ENCODE assay signal across 8 cellular contexts in genomic region chr4:57109847-57110634, GRCh38. TPM values are rescaled to one million over a fixed set of nuclear protein-coding genes. Genes with fewer than 3 reads are reported as not detected.
DNase-seq lines count a peak whose midpoint lies in the region; ATAC-seq and TF ChIP-seq lines count a peak whose summit lies in the region.

Gene IGFBP7 (minus strand): TSS chr4:57110385. CDS start chr4:57110351, 34 bp downstream.

- in situ Hi-C loops in SK-MEL-5 (cut with HindIII; ENCODE audit: low pct_unique_long_range_greater_than_20kb, low sequenced_read_pairs), result no loop called here

- intact Hi-C loops in testis (cut with DNase I; ENCODE audit: low total_unique reads), result loop anchor here (10.0 kb wide), 1 partner anchor 45 kb away; no protein-coding TSS in a partner anchor

- H3K27me3 ChIP-seq in endodermal cell (ENCODE audit: control insufficient read depth, insufficient read depth, low read length, poor library complexity, severe bottlenecking), result peaks cover 56% of the 10 kb centered on the region
- H3K27me3 ChIP-seq in testis, result no peaks in the 10 kb centered on the region

- H3K36me3 ChIP-seq in endodermal cell (ENCODE audit: control insufficient read depth, insufficient read depth, low read length) (no peaks in the 10 kb centered on the region), testis (ENCODE audit: low read depth, missing control alignments) (no peaks in the 10 kb centered on the region)

- peak; percentile 50 for ATAC-seq in HG02798 (IDR thresholded peaks at IDR 0.05; ENCODE audit: poor library complexity, unreplicated experiment)

- no peak within 1 kb of the TSS for H3K27ac Mint-ChIP-seq in endodermal cell

- H3K4me3 Mint-ChIP-seq in endodermal cell, result peak within 1 kb of the TSS; percentile 64

- peaks cover 73% of the 10 kb centered on the region for H3K27me3 Mint-ChIP-seq in endodermal cell (ENCODE audit: insufficient read depth)

- TF ChIP-seq CTCF in endodermal cell (conservative IDR thresholded peaks at IDR 0.05) (peak; percentile 15), testis (IDR thresholded peaks at IDR 0.05) (no peak)

- no peaks in the 10 kb centered on the region for H3K36me3 Mint-ChIP-seq in endodermal cell (ENCODE audit: low read depth)

- 2 to 4% methylated on average over 22 to 101 of the region's 101 CpGs for WGBS in endodermal cell (ENCODE audit: insufficient coverage in 1 of 2, insufficient read length in 1 of 2), 2 experiments
- WGBS in testis, 2 donors, result 0% methylated on average over 8 to 31 of the region's 101 CpGs

- H3K27ac ChIP-seq in endodermal cell (ENCODE audit: low read depth, low read length) (peak within 1 kb of the TSS; percentile 50), testis (peak within 1 kb of the TSS; percentile 96)

- H3K9ac ChIP-seq in endodermal cell (ENCODE audit: extremely low read depth, low read length, poor library complexity, severe bottlenecking), result no peak within 1 kb of the TSS

- DNase-seq in NCI-H510A treated with DMSO at 0.1 percent for 48 hours (lab: John Stamatoyannopoulos, UW) (peak; percentile 13), NCI-H510A (lab: John Stamatoyannopoulos, UW) (no peak), SK-MEL-5 (ENCODE audit: low read depth, low spot score) (peak; percentile 24), endodermal cell (peak; percentile 71), lung microvascular endothelial cell (ENCODE audit: low read depth in 2 of 2) (peak; percentile 58 to 61), testis (peak; percentile 43), RKO (ENCODE audit: low spot score) (no peak)

- H3K4me1 Mint-ChIP-seq in endodermal cell, result peaks cover 10% of the 10 kb centered on the region

- peak within 1 kb of the TSS; percentile 66 for H3K4me3 ChIP-seq in endodermal cell (ENCODE audit: low read length)
- H3K4me3 ChIP-seq in testis, result peak within 1 kb of the TSS; percentile 82 to 85

- H3K9me3 Mint-ChIP-seq in endodermal cell, result no peaks in the 10 kb centered on the region

- no peaks in the 10 kb centered on the region for H3K4me1 ChIP-seq in endodermal cell (ENCODE audit: control insufficient read depth, insufficient read depth, low read length)
- H3K4me1 ChIP-seq in testis, result peaks cover 2% of the 10 kb centered on the region

- H3K9me3 ChIP-seq in endodermal cell (ENCODE audit: control insufficient read depth, low read length) (no peaks in the 10 kb centered on the region), testis (no peaks in the 10 kb centered on the region)

- TF ChIP-seq POLR2A in testis (IDR thresholded peaks at IDR 0.05), result no peak

RNA-seq across cellular contexts. Expression of gene IGFBP7, which starts in this region (rescaled TPM):
- total RNA-seq in SK-MEL-5 (2014; rRNA removed; shearing (Covaris generic)), result 210 and 214 TPM in 2 replicates
- polyA plus RNA-seq in SK-MEL-5 (2015; cell fraction: cytosol; rRNA removed), result 312 and 354 TPM in 2 replicates
- polyA plus RNA-seq in SK-MEL-5 (2015; cell fraction: nucleus; rRNA removed), result 79.2 and 85.7 TPM in 2 replicates
- 1 to 10 TPM in 1 of 2 donors, not detected in 1; 1.1 TPM for total RNA-seq in endodermal cell
- 31.0 TPM for polyA plus RNA-seq in endodermal cell (2013, experiment 1 of 2)
- 50.6 TPM for polyA plus RNA-seq in endodermal cell (2013, experiment 2 of 2)
- 724 and 1,907 TPM in 2 replicates for total RNA-seq in lung microvascular endothelial cell
- 100 to 1,000 TPM; 451 to 817 TPM for total RNA-seq in testis
- polyA plus RNA-seq in testis (ENCODE audit: insufficient read depth, low read depth, low replicate concordance), result 531 TPM

Comparison
In these comparisons a context has a peak if more than half of its experiments do, and no peak if none do; other contexts are left out.
1. RNA of gene IGFBP7 (total RNA-seq): 724 to 1,907 TPM in lung microvascular endothelial cell, 451 to 817 TPM in testis and 210 to 214 TPM in SK-MEL-5; 1.1 TPM in endodermal cell; every median in the first group is over 100 times any median in the second.
2. DNase-seq: peak in NCI-H510A treated with DMSO at 0.1 percent for 48 hours (single experiment), SK-MEL-5 (single experiment), endodermal cell (single experiment), lung microvascular endothelial cell (2 of 2) and testis (single experiment); none in NCI-H510A (single experiment) and RKO (single experiment).